Comparison of ENCODE assay signal across 8 cellular contexts in genomic region chr17:7479139-7479388, GRCh38. TPM values are rescaled to one million over a fixed set of nuclear protein-coding genes. Genes with fewer than 3 reads are reported as not detected.
DNase-seq lines count a peak whose midpoint lies in the region; ATAC-seq and TF ChIP-seq lines count a peak whose summit lies in the region.

No MANE protein-coding gene starts in this region.

- H3K4me3 Mint-ChIP-seq in HFFc6, result peak overlapping the region; percentile 96
- H3K4me3 Mint-ChIP-seq in activated CD8-positive, alpha-beta T cell treated with anti-CD3 and anti-CD28 coated beads, Interleukin-2, amount 10 ng/mL, durations not matched to agents 7 days and 5 days, result peak overlapping the region; percentile 94

- no peaks in the 10 kb centered on the region for H3K9me3 Mint-ChIP-seq in HFFc6
- no peaks in the 10 kb centered on the region for H3K9me3 Mint-ChIP-seq in activated CD8-positive, alpha-beta T cell treated with anti-CD3 and anti-CD28 coated beads, Interleukin-2, amount 10 ng/mL, durations not matched to agents 7 days and 5 days (ENCODE audit: insufficient read depth)

- peak overlapping the region; percentile 56 for H3K4me3 ChIP-seq in iPS-11a (ENCODE audit: low read depth, low read length)
- H3K4me3 ChIP-seq in spleen, result peak overlapping the region; percentile 66 to 94 (median 83)

- peak overlapping the region; percentile 96 for H3K27ac Mint-ChIP-seq in HFFc6
- peak overlapping the region; percentile 90 for H3K27ac Mint-ChIP-seq in activated CD8-positive, alpha-beta T cell treated with anti-CD3 and anti-CD28 coated beads, Interleukin-2, amount 10 ng/mL, durations not matched to agents 7 days and 5 days

- H3K4me1 ChIP-seq in spleen, result peaks cover 28 to 90% (median 69%) of the 10 kb centered on the region in 6 donors

- peaks cover 0 to 7% (median 0%) of the 10 kb centered on the region in 6 donors for H3K36me3 ChIP-seq in spleen

- peaks cover 13% of the 10 kb centered on the region for H3K27me3 Mint-ChIP-seq in HFFc6 (ENCODE audit: insufficient read depth)
- no peaks in the 10 kb centered on the region for H3K27me3 Mint-ChIP-seq in activated CD8-positive, alpha-beta T cell treated with anti-CD3 and anti-CD28 coated beads, Interleukin-2, amount 10 ng/mL, durations not matched to agents 7 days and 5 days (ENCODE audit: low read depth)

- 0 to 1% (median 1%) methylated on average over 18 to 27 of the region's 27 CpGs; no CpG with 5 or more reads in 1 of the 5 donors for WGBS in spleen, 5 donors

- peaks cover 74% of the 10 kb centered on the region for H3K4me1 Mint-ChIP-seq in HFFc6 (ENCODE audit: low read depth)
- H3K4me1 Mint-ChIP-seq in activated CD8-positive, alpha-beta T cell treated with anti-CD3 and anti-CD28 coated beads, Interleukin-2, amount 10 ng/mL, durations not matched to agents 7 days and 5 days (ENCODE audit: low read depth), result peaks cover 68% of the 10 kb centered on the region

- H3K9me3 ChIP-seq in spleen, result no peaks in the 10 kb centered on the region

- TF ChIP-seq POLR2A in spleen (IDR thresholded peaks at IDR 0.05), result no peak

- H3K27me3 ChIP-seq in spleen (replicated peaks in 1 of 7), result no peaks in the 10 kb centered on the region

- intact Hi-C loops in spleen (cut with DNase I; ENCODE audit: low total_unique reads), result no loop called here

- DNase-seq in HFFc6 (no peak), spleen (no peak), NCI-H2196 (lab: John Stamatoyannopoulos, UW; ENCODE audit: unreplicated experiment) (no peak), activated gamma-delta T cell treated with Interleukin-2 at 50 U/mL for 16 hours (no peak)
- no peak for DNase-seq in activated CD8-positive, alpha-beta T cell treated with anti-CD3 and anti-CD28 coated beads, Interleukin-2, amount 10 ng/mL, durations not matched to agents 7 days and 5 days
- DNase-seq in stimulated activated CD8-positive, alpha-beta memory T cell treated with anti-CD3 and anti-CD28 coated beads, Interleukin-4, amount 100 ng/mL, for 48 hours, result no peak

- no peak for TF ChIP-seq CTCF in HFFc6 (IDR thresholded peaks at IDR 0.05)
- no peak for TF ChIP-seq CTCF in spleen (IDR thresholded peaks at IDR 0.05 in 8 of 11, conservative IDR thresholded peaks at IDR 0.05 in 3 of 11)

- peak overlapping the region; percentile 98 to 100 (median 99) for H3K27ac ChIP-seq in spleen

- CTCF ChIA-PET in activated CD8-positive, alpha-beta T cell treated with anti-CD3 and anti-CD28 coated beads, Interleukin-2, amount 10 ng/mL, durations not matched to agents 7 days and 5 days (lab: Charles Lee), result interaction anchor here (1.3 to 7.9 kb wide), 5 partner anchors 17 to 208 kb away, joined by 3 to 78 read pairs (median 4); partner anchors contain the start of genes FGF11, TMEM102 and TP53

- H3K36me3 Mint-ChIP-seq in HFFc6 (ENCODE audit: low read depth), result peaks cover 8% of the 10 kb centered on the region
- H3K36me3 Mint-ChIP-seq in activated CD8-positive, alpha-beta T cell treated with anti-CD3 and anti-CD28 coated beads, Interleukin-2, amount 10 ng/mL, durations not matched to agents 7 days and 5 days (ENCODE audit: low read depth), result peaks cover 20% of the 10 kb centered on the region

- POLR2A ChIA-PET in activated CD8-positive, alpha-beta T cell treated with anti-CD3 and anti-CD28 coated beads, Interleukin-2, amount 10 ng/mL, durations not matched to agents 7 days and 5 days (lab: Charles Lee), result interaction anchor here (0.6 to 5.6 kb wide), 11 partner anchors 8 to 694 kb away, joined by 3 to 36 read pairs (median 6); partner anchors contain the start of genes CHRNB1, MPDU1, TMEM102 and TP53

- ATAC-seq in activated CD8-positive, alpha-beta T cell treated with anti-CD3 and anti-CD28 coated beads, Interleukin-2, amount 10 ng/mL, durations not matched to agents 7 days and 5 days, result no peak
- no peak for ATAC-seq in GM19023 (IDR thresholded peaks at IDR 0.05; ENCODE audit: unreplicated experiment)

RNA-seq across cellular contexts. Expression of gene ZBTB4, which starts 0.4 kb away (rescaled TPM):
- 10 to 100 TPM; 62.7 to 75.9 (median 68.6) TPM for total RNA-seq in HFFc6 (2021; fragmentation: NEBNext Ultra II Directional; extraction: Animal tissue kit (Norgen Biotek cat#: 25700))
- 10 to 100 TPM; 29.8 to 30.0 TPM for total RNA-seq in activated CD8-positive, alpha-beta T cell treated with anti-CD3 and anti-CD28 coated beads, Interleukin-2, amount 10 ng/mL, durations not matched to agents 7 days and 5 days
- total RNA-seq in spleen, result 10 to 100 TPM; 38.7 to 68.8 (median 46.5) TPM
- polyA plus RNA-seq in spleen, result 10 to 100 TPM; 10.5 to 23.7 (median 12.3) TPM

RNA-seq across cellular contexts. Expression of gene SLC35G6, which starts 2.2 kb away (rescaled TPM):
- total RNA-seq in HFFc6 (2021; fragmentation: NEBNext Ultra II Directional; extraction: Animal tissue kit (Norgen Biotek cat#: 25700)), result not detected
- total RNA-seq in activated CD8-positive, alpha-beta T cell treated with anti-CD3 and anti-CD28 coated beads, Interleukin-2, amount 10 ng/mL, durations not matched to agents 7 days and 5 days, result not detected
- total RNA-seq in spleen, result not detected
- under 1 TPM in 1 of 3 donors, not detected in 2; 0.13 TPM for polyA plus RNA-seq in spleen

RNA-seq across cellular contexts. Expression of gene POLR2A, which starts 5.1 kb away (rescaled TPM):
- total RNA-seq in HFFc6 (2021; fragmentation: NEBNext Ultra II Directional; extraction: Animal tissue kit (Norgen Biotek cat#: 25700)), result 100 to 1,000 TPM; 111 to 127 (median 118) TPM
- 100 to 1,000 TPM; 183 to 185 TPM for total RNA-seq in activated CD8-positive, alpha-beta T cell treated with anti-CD3 and anti-CD28 coated beads, Interleukin-2, amount 10 ng/mL, durations not matched to agents 7 days and 5 days
- 100 to 1,000 TPM; 108 to 196 (median 173) TPM for total RNA-seq in spleen
- 10 to 100 TPM in 1 of 3 donors, 1 to 10 TPM in 2; 8.2 to 26.0 (median 8.8) TPM for polyA plus RNA-seq in spleen

RNA-seq across cellular contexts. Expression of gene CHRNB1, which starts 34.2 kb away (rescaled TPM):
- 1 to 10 TPM; 2.0 to 2.8 (median 2.4) TPM for total RNA-seq in HFFc6 (2021; fragmentation: NEBNext Ultra II Directional; extraction: Animal tissue kit (Norgen Biotek cat#: 25700))
- total RNA-seq in activated CD8-positive, alpha-beta T cell treated with anti-CD3 and anti-CD28 coated beads, Interleukin-2, amount 10 ng/mL, durations not matched to agents 7 days and 5 days, result 10 to 100 TPM; 14.1 to 15.7 TPM
- 10 to 100 TPM in 5 of 7 donors, 1 to 10 TPM in 2; 7.3 to 12.9 (median 11.4) TPM for total RNA-seq in spleen
- polyA plus RNA-seq in spleen, result 10 to 100 TPM in 2 of 3 donors, 1 to 10 TPM in 1; 7.3 to 12.4 (median 11.1) TPM

RNA-seq across cellular contexts. Expression of gene FGF11, which starts 39.8 kb away (rescaled TPM):
- total RNA-seq in HFFc6 (2021; fragmentation: NEBNext Ultra II Directional; extraction: Animal tissue kit (Norgen Biotek cat#: 25700)), result under 1 TPM in 3 of 6 experiments, not detected in 3; 0.10 to 0.31 (median 0.24) TPM
- total RNA-seq in activated CD8-positive, alpha-beta T cell treated with anti-CD3 and anti-CD28 coated beads, Interleukin-2, amount 10 ng/mL, durations not matched to agents 7 days and 5 days, result 10 to 100 TPM; 16.6 to 18.8 TPM
- 1 to 10 TPM; 1.0 to 5.5 (median 3.2) TPM for total RNA-seq in spleen
- 1 to 10 TPM; 1.5 to 3.5 (median 2.0) TPM for polyA plus RNA-seq in spleen
